In the genomic region with DNA sequence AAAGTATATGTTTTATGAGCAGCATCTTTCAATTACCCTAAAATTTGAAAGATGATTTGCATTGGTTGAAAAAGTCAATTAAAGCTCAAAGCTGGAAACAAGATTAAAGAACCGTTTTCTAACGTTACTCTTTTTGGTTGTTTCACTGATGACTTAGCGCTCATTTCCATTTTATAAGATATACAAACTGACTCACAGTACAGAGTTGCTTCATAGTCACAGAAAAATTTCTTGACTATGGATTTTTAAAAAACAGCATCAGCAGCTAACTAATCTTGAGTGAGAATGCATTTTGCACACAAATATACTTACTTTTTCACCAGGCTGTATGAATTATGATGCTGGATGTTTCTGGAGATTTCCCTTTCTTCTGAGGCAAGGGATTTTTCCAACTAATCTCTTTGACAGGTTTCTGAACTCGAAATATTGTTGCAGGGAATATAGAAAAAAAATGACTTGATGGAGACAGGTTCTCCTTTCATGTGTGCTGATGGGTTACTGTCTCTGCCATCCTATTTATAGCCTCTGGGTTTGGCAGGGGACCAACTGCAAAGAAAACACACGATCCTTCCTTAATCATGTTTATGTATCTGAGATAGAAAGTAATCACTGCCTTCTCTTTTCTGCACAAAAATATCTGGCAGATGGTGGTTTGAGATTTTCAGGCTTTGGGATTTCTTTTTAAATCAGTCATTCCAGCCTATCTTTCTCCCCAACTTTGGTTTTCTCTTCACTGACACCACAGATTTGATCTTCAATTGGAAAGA, we compare ENCODE assay signal across 14 cellular contexts.
A peak's percentile ranks its signal among the peaks of the same experiment; 100 is the strongest.
DNase-seq lines count a peak whose midpoint lies in the region; ATAC-seq, FAIRE-seq and TF ChIP-seq lines count a peak whose summit lies in the region.
"Had no signal": no experiment of that assay in that cellular context is flagged by ENCODE, and none has a peak within 500 bp of the region (broad histone marks: within the 10 kb centered on the region; RNA-seq: fewer than 3 reads in every experiment).

No MANE protein-coding gene starts in this region.

- H3K56ac ChIP-seq in IMR-90 (ENCODE audit: extremely low read depth, insufficient read depth, low read length), result no peak overlapping the region

- no peak for FAIRE-seq in frontal cortex (lab: Jason Lieb, UNC)
- FAIRE-seq: RCC 7860 had no signal

- no peak overlapping the region for H3K23ac ChIP-seq in IMR-90 (ENCODE audit: low read depth, low read length)

- peak overlapping the region; percentile 11; the same call in 1 of the 2 replicates for H3K18ac ChIP-seq in IMR-90 (ENCODE audit: low read depth, low read length)

- TF ChIP-seq CTCF in AG09309 (IDR thresholded peaks at IDR 0.05; ENCODE audit: control insufficient read depth, insufficient read depth, low read depth, low read length, missing control alignments), result no peak
- TF ChIP-seq CTCF in IMR-90 (conservative IDR thresholded peaks at IDR 0.05; ENCODE audit: low read depth, low read length), result no peak
- no peak for TF ChIP-seq CTCF in fibroblast of the aortic adventitia (IDR thresholded peaks at IDR 0.05; ENCODE audit: insufficient read depth, low read length)

- H3K14ac ChIP-seq in IMR-90 (replicated peaks; ENCODE audit: low read depth, low read length), result no peak overlapping the region

- H2BK15ac ChIP-seq in IMR-90 (ENCODE audit: low read depth, low read length), result no peak overlapping the region

- H3K9me3 ChIP-seq in IMR-90 (ENCODE audit: control insufficient read depth, insufficient read depth, low read length), result no peaks in the 10 kb centered on the region

- H3K9me1 ChIP-seq in IMR-90 (ENCODE audit: insufficient read depth, low read length), result peaks cover 9% of the 10 kb centered on the region

- no peaks in the 10 kb centered on the region for H4K20me1 ChIP-seq in IMR-90 (ENCODE audit: insufficient read depth, low read length)

- no peak overlapping the region for H3K9ac ChIP-seq in IMR-90 (ENCODE audit: low read depth, low read length)

- no peak overlapping the region for H3K4me3 Mint-ChIP-seq in activated naive CD4-positive, alpha-beta T cell treated with anti-CD3 and anti-CD28 coated beads for 36 hours
- H3K4me3 Mint-ChIP-seq: effector memory CD8-positive, alpha-beta T cell; immature natural killer cell had no signal

- no peak for TF ChIP-seq POLR2A in IMR-90 (IDR thresholded peaks at IDR 0.05; ENCODE audit: low read depth, low read length)

- H2AK9ac ChIP-seq in IMR-90 (replicated peaks; ENCODE audit: low read depth, low read length, poor library complexity), result no peak overlapping the region

- H3K27ac Mint-ChIP-seq in activated naive CD4-positive, alpha-beta T cell treated with anti-CD3 and anti-CD28 coated beads for 36 hours, result no peak overlapping the region
- H3K27ac Mint-ChIP-seq: effector memory CD8-positive, alpha-beta T cell; immature natural killer cell had no signal

- H2BK120ac ChIP-seq in IMR-90 (ENCODE audit: low read depth, low read length), result no peak overlapping the region

- peaks cover 10% of the 10 kb centered on the region for H3K4me1 ChIP-seq in IMR-90 (ENCODE audit: control insufficient read depth, insufficient read depth, low read length)

- H3K27me3 Mint-ChIP-seq in activated naive CD4-positive, alpha-beta T cell treated with anti-CD3 and anti-CD28 coated beads for 36 hours (ENCODE audit: low read depth), result no peaks in the 10 kb centered on the region
- H3K27me3 Mint-ChIP-seq: effector memory CD8-positive, alpha-beta T cell had no signal

- H3K4me2 ChIP-seq in IMR-90 (ENCODE audit: low read depth, low read length), result peak overlapping the region; percentile 68

- H2BK20ac ChIP-seq in IMR-90 (ENCODE audit: low read depth, low read length), result peak overlapping the region; percentile 66; the same call in 1 of the 2 replicates

- H3K9me3 Mint-ChIP-seq in activated naive CD4-positive, alpha-beta T cell treated with anti-CD3 and anti-CD28 coated beads for 36 hours, result no peaks in the 10 kb centered on the region
- H3K9me3 Mint-ChIP-seq: effector memory CD8-positive, alpha-beta T cell; immature natural killer cell had no signal

- H3K4me3 ChIP-seq in AG09309 (ENCODE audit: control insufficient read depth, low read depth, low read length), result no peak overlapping the region
- no peak overlapping the region for H3K4me3 ChIP-seq in IMR-90 (ENCODE audit: insufficient read depth, low read depth, low read length)
- no peak overlapping the region for H3K4me3 ChIP-seq in fibroblast of the aortic adventitia (ENCODE audit: low read depth, low read length)

- peaks cover 10% of the 10 kb centered on the region for H3K36me3 Mint-ChIP-seq in activated naive CD4-positive, alpha-beta T cell treated with anti-CD3 and anti-CD28 coated beads for 36 hours (ENCODE audit: low read depth)

- no peak overlapping the region for H2AK5ac ChIP-seq in IMR-90 (ENCODE audit: low read depth, low read length)

- dilution Hi-C loops in IMR-90 (cut with HindIII; ENCODE audit: low sequenced_read_pairs, unreplicated experiment), result no loop called here

- H3K4ac ChIP-seq in IMR-90 (ENCODE audit: low read depth, low read length), result 0 out of 2 replicates have a peak overlapping the region, but pooled peaks have one; percentile 26

- DNase-seq in AG09309 (ENCODE audit: low read depth) (peak; percentile 5), IMR-90 (peak; percentile 76), amniotic epithelial cell (ENCODE audit: low read depth) (peak; percentile 63), fibroblast of the aortic adventitia (ENCODE audit: low read depth) (peak; percentile 41), frontal cortex (ENCODE audit: low spot score in 2 of 2) (no peak), NCI-H146 treated with DMSO at 0.1 percent for 48 hours (lab: John Stamatoyannopoulos, UW; ENCODE audit: unreplicated experiment) (no peak), amniotic stem cell (lab: John Stamatoyannopoulos, UW) (no peak)
- DNase-seq in activated naive CD4-positive, alpha-beta T cell treated with anti-CD3 and anti-CD28 coated beads for 36 hours, result no peak
- DNase-seq: activated CD4-positive, CD25-positive, alpha-beta regulatory T cell; activated effector memory CD4-positive, alpha-beta T cell treated with Interleukin-2 at 50 U/mL for 16 hours; effector memory CD8-positive, alpha-beta T cell; immature natural killer cell; SW 1271 had no signal

- POLR2A ChIA-PET in IMR-90 (lab: Charles Lee; ENCODE audit: unreplicated experiment), result no interaction called here

- H3K27me3 ChIP-seq in IMR-90 (ENCODE audit: control insufficient read depth, insufficient read depth, low read length), result no peaks in the 10 kb centered on the region

- WGBS in IMR-90 (ENCODE audit: extremely low coverage in 2 of 2, insufficient read length in 1 of 2), 2 experiments, result no CpG with 5 or more reads among the region's 5 CpGs

- no peak overlapping the region for H2AFZ ChIP-seq in IMR-90 (replicated peaks; ENCODE audit: low read length, poor library complexity)

- peak overlapping the region in 1 of 2 experiments; percentile 44; a peak in 1 of 4 replicates for H4K8ac ChIP-seq in IMR-90 (ENCODE audit: low read depth in 2 of 2, low read length in 2 of 2)

- no peaks in the 10 kb centered on the region for H3K4me1 Mint-ChIP-seq in activated naive CD4-positive, alpha-beta T cell treated with anti-CD3 and anti-CD28 coated beads for 36 hours (ENCODE audit: low read depth)
- H3K4me1 Mint-ChIP-seq: immature natural killer cell had no signal

- peak overlapping the region; percentile 41 for H2BK5ac ChIP-seq in IMR-90 (ENCODE audit: low read depth, low read length, poor library complexity, severe bottlenecking)

- TF ChIP-seq RAD21 in IMR-90 (IDR thresholded peaks at IDR 0.05; ENCODE audit: low read length), result no peak

- intact Hi-C loops in IMR-90 (cut with micrococcal nuclease), result loop anchor here (2.0 kb wide), 1 partner anchor 207 kb away; no protein-coding TSS in a partner anchor
- intact Hi-C loops in activated naive CD4-positive, alpha-beta T cell treated with anti-CD3 and anti-CD28 coated beads for 36 hours (cut with micrococcal nuclease), result no loop called here

- no peaks in the 10 kb centered on the region; a peak in 1 of 4 replicates for H3K79me1 ChIP-seq in IMR-90 (ENCODE audit: low read depth in 1 of 2, low read length in 2 of 2)

- in situ Hi-C loops in IMR-90 (cut with MboI; ENCODE audit: low sequenced_read_pairs), result no loop called here

- H3K27ac ChIP-seq in IMR-90 (ENCODE audit: insufficient read depth, low read length), result no peak overlapping the region

- CTCF ChIA-PET in IMR-90 (lab: Yijun Ruan, JAX), result interaction anchor here (0.8 to 1.7 kb wide), 3 partner anchors 16 to 80 kb away, joined by 3 to 4 read pairs (median 3); no protein-coding TSS in a partner anchor
- CTCF ChIA-PET in activated naive CD4-positive, alpha-beta T cell treated with anti-CD3 and anti-CD28 coated beads for 36 hours (lab: Charles Lee), result no interaction called here

- no peak overlapping the region for H4K5ac ChIP-seq in IMR-90 (ENCODE audit: low read depth, low read length)

- no TSS peak for BruUV-seq in IMR-90 (replicated peaks; lab: Mats Ljungman, UMichigan)

- no peak overlapping the region for H4K91ac ChIP-seq in IMR-90 (ENCODE audit: insufficient read depth, low read depth, low read length)

- peak; percentile 70 for ATAC-seq in IMR-90 (ENCODE audit: low read depth)
- ATAC-seq: effector memory CD8-positive, alpha-beta T cell had no signal

- H3K36me3 ChIP-seq in IMR-90 (ENCODE audit: control insufficient read depth, insufficient read depth, low read length), result peaks cover 18% of the 10 kb centered on the region

TF ChIP-seq in IMR-90, 13 proteins besides CTCF, POLR2A, EP300 and RAD21:
- TF ChIP-seq MXI1 (IDR thresholded peaks at IDR 0.05; ENCODE audit: borderline replicate concordance, low read depth, low read length), result no peak
- no peak for TF ChIP-seq RCOR1 (IDR thresholded peaks at IDR 0.05; ENCODE audit: insufficient replicate concordance, low read length)
- TF ChIP-seq MAFK (IDR thresholded peaks at IDR 0.05; ENCODE audit: low read depth, low read length), result peak; percentile 54
- no peak for TF ChIP-seq MAZ (IDR thresholded peaks at IDR 0.05; ENCODE audit: borderline replicate concordance, low read depth, low read length)
- peak; percentile 97 for TF ChIP-seq CEBPB (IDR thresholded peaks at IDR 0.05; ENCODE audit: low read depth, low read length)
- TF ChIP-seq FOS (IDR thresholded peaks at IDR 0.05; ENCODE audit: low read depth, low read length), result peak; percentile 58; the same call in 1 of the 2 replicates
- no peak for TF ChIP-seq RFX5 (IDR thresholded peaks at IDR 0.05; ENCODE audit: low read depth, low read length)

Comparison
In these comparisons a context has a peak if more than half of its experiments do, and no peak if none do; other contexts are left out.
1. DNase-seq: peak in AG09309 (single experiment), IMR-90 (single experiment), amniotic epithelial cell (single experiment) and fibroblast of the aortic adventitia (single experiment); none in frontal cortex (0 of 2), activated naive CD4-positive, alpha-beta T cell treated with anti-CD3 and anti-CD28 coated beads for 36 hours (single experiment), NCI-H146 treated with DMSO at 0.1 percent for 48 hours (single experiment) and amniotic stem cell (single experiment).